Comparison of ENCODE assay signal across 31 cellular contexts in the genomic region with DNA sequence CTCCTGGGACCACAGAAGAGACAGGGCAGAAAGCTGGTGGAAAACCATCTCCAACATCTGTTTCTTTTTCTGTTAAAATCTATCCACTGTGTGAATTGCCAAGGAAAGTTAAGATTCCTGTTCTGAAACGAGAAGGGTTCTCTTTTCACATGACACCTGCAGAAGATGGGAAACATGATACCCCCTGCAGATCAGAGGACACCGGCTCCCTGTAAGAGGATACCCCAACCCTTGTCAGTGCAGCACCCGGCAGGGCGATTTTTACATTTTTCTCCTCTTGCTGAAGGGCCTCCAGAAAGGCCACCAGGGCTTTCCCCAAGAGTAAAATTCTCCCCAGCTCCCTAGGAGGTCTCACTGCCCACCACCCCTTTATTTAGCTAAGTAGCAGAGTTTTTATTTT. TPM values are rescaled to one million over a fixed set of nuclear protein-coding genes. Genes with fewer than 3 reads are reported as not detected.
"Had no signal": no experiment of that assay in that cellular context is flagged by ENCODE, and none has a peak within 500 bp of the region (broad histone marks: within the 10 kb centered on the region; RNA-seq: fewer than 3 reads in every experiment).

No MANE protein-coding gene starts in this region.

- H3K27ac ChIP-seq: brain microvascular endothelial cell, coronary artery, dorsolateral prefrontal cortex, heart left ventricle had no signal

- H3K36me3 Mint-ChIP-seq: activated CD4-positive, alpha-beta memory T cell treated with anti-CD3 and anti-CD28 coated beads for 36 hours; activated CD8-positive, alpha-beta memory T cell treated with anti-CD3 and anti-CD28 coated beads, Interleukin-2, amount 10 ng/mL, durations not matched to agents 7 days and 5 days; activated naive CD4-positive, alpha-beta T cell treated with anti-CD3 and anti-CD28 coated beads, Interleukin-2, amount 10 ng/mL, durations not matched to agents 7 days and 5 days; activated naive CD8-positive, alpha-beta T cell had no signal

- H3K4me3 Mint-ChIP-seq: activated CD4-positive, alpha-beta memory T cell treated with anti-CD3 and anti-CD28 coated beads for 36 hours; activated CD4-positive, alpha-beta T cell treated with anti-CD3 and anti-CD28 coated beads for 36 hours; activated CD4-positive, alpha-beta T cell treated with anti-CD3 and anti-CD28 coated beads, Interleukin-2, amount 10 ng/mL, durations not matched to agents 24 days and 14 days; activated CD8-positive, alpha-beta memory T cell treated with anti-CD3 and anti-CD28 coated beads, Interleukin-2, amount 10 ng/mL, durations not matched to agents 7 days and 5 days; activated CD8-positive, alpha-beta T cell treated with anti-CD3 and anti-CD28 coated beads, Interleukin-2, amount 10 ng/mL, durations not matched to agents 7 days and 5 days; activated naive CD4-positive, alpha-beta T cell treated with anti-CD3 and anti-CD28 coated beads, Interleukin-2, amount 10 ng/mL, durations not matched to agents 7 days and 5 days; activated naive CD8-positive, alpha-beta T cell; activated T-helper 1 cell treated with anti-CD3 and anti-CD28 coated beads, Interleukin-12 subunit alpha, Interleukin-12 subunit beta, Interleukin-2, Interleukin-4 antibody, amounts not matched to agents 30 ng/mL and 10 ng/mL and 1 ng/mL, durations not matched to agents 14 hours and 24 hours and 36 hours; central memory CD8-positive, alpha-beta T cell; dendritic cell treated with granulocyte-macrophage colony-stimulating factor and Interleukin-4, amounts not matched to agents 40 ng/mL and 50 ng/mL, for 4 days; endodermal cell had no signal

- H3K36me3 ChIP-seq: brain microvascular endothelial cell, heart left ventricle had no signal

- H3K4me1 Mint-ChIP-seq: activated CD4-positive, alpha-beta T cell treated with anti-CD3 and anti-CD28 coated beads for 36 hours; activated CD4-positive, alpha-beta T cell treated with anti-CD3 and anti-CD28 coated beads, Interleukin-2, amount 10 ng/mL, durations not matched to agents 24 days and 14 days; activated CD8-positive, alpha-beta memory T cell treated with anti-CD3 and anti-CD28 coated beads, Interleukin-2, amount 10 ng/mL, durations not matched to agents 7 days and 5 days; activated naive CD4-positive, alpha-beta T cell treated with anti-CD3 and anti-CD28 coated beads, Interleukin-2, amount 10 ng/mL, durations not matched to agents 7 days and 5 days; central memory CD8-positive, alpha-beta T cell had no signal

- H3K27me3 Mint-ChIP-seq: activated CD4-positive, alpha-beta T cell treated with anti-CD3 and anti-CD28 coated beads for 36 hours had no signal

- ATAC-seq: activated CD4-positive, alpha-beta T cell treated with anti-CD3 and anti-CD28 coated beads for 36 hours; activated CD8-positive, alpha-beta memory T cell treated with anti-CD3 and anti-CD28 coated beads, Interleukin-2, amount 10 ng/mL, durations not matched to agents 7 days and 5 days; activated CD8-positive, alpha-beta T cell treated with anti-CD3 and anti-CD28 coated beads, Interleukin-2, amount 10 ng/mL, durations not matched to agents 7 days and 5 days; esophagus mucosa had no signal

- H3K27ac Mint-ChIP-seq: activated CD4-positive, alpha-beta memory T cell treated with anti-CD3 and anti-CD28 coated beads for 36 hours; activated CD4-positive, alpha-beta T cell treated with anti-CD3 and anti-CD28 coated beads for 36 hours; activated CD4-positive, alpha-beta T cell treated with anti-CD3 and anti-CD28 coated beads, Interleukin-2, amount 10 ng/mL, durations not matched to agents 24 days and 14 days; activated CD8-positive, alpha-beta memory T cell treated with anti-CD3 and anti-CD28 coated beads, Interleukin-2, amount 10 ng/mL, durations not matched to agents 7 days and 5 days; activated CD8-positive, alpha-beta T cell treated with anti-CD3 and anti-CD28 coated beads, Interleukin-2, amount 10 ng/mL, durations not matched to agents 7 days and 5 days; activated naive CD4-positive, alpha-beta T cell treated with anti-CD3 and anti-CD28 coated beads, Interleukin-2, amount 10 ng/mL, durations not matched to agents 7 days and 5 days; activated naive CD8-positive, alpha-beta T cell; activated T-helper 1 cell treated with anti-CD3 and anti-CD28 coated beads, Interleukin-12 subunit alpha, Interleukin-12 subunit beta, Interleukin-2, Interleukin-4 antibody, amounts not matched to agents 30 ng/mL and 10 ng/mL and 1 ng/mL, durations not matched to agents 14 hours and 24 hours and 36 hours; activated T-helper 2 cell treated with anti-CD3 and anti-CD28 coated beads, Interferon-gamma antibody, Interleukin-2, Interleukin-4, amounts not matched to agents 10 μg/mL and 5 μg/mL and 100 μg/mL, durations not matched to agents 14 hours and 24 hours and 36 hours; dendritic cell treated with granulocyte-macrophage colony-stimulating factor and Interleukin-4, amounts not matched to agents 40 ng/mL and 50 ng/mL, for 4 days; endodermal cell had no signal

- H3K9me3 Mint-ChIP-seq: activated CD4-positive, alpha-beta memory T cell treated with anti-CD3 and anti-CD28 coated beads for 36 hours; activated CD4-positive, alpha-beta T cell treated with anti-CD3 and anti-CD28 coated beads, Interleukin-2, amount 10 ng/mL, durations not matched to agents 24 days and 14 days; activated naive CD4-positive, alpha-beta T cell treated with anti-CD3 and anti-CD28 coated beads, Interleukin-2, amount 10 ng/mL, durations not matched to agents 7 days and 5 days; activated T-helper 1 cell treated with anti-CD3 and anti-CD28 coated beads, Interleukin-12 subunit alpha, Interleukin-12 subunit beta, Interleukin-2, Interleukin-4 antibody, amounts not matched to agents 30 ng/mL and 10 ng/mL and 1 ng/mL, durations not matched to agents 14 hours and 24 hours and 36 hours; activated T-helper 2 cell treated with anti-CD3 and anti-CD28 coated beads, Interferon-gamma antibody, Interleukin-2, Interleukin-4, amounts not matched to agents 10 μg/mL and 5 μg/mL and 100 μg/mL, durations not matched to agents 14 hours and 24 hours and 36 hours; central memory CD8-positive, alpha-beta T cell; dendritic cell treated with granulocyte-macrophage colony-stimulating factor and Interleukin-4, amounts not matched to agents 40 ng/mL and 50 ng/mL, for 4 days; endodermal cell had no signal

- H3K4me3 ChIP-seq: coronary artery, dorsolateral prefrontal cortex, heart left ventricle had no signal

- DNase-seq: activated CD4-positive, alpha-beta memory T cell treated with anti-CD3 and anti-CD28 coated beads for 36 hours; activated CD4-positive, alpha-beta T cell treated with anti-CD3 and anti-CD28 coated beads for 36 hours; activated CD4-positive, alpha-beta T cell treated with anti-CD3 and anti-CD28 coated beads, Interleukin-2, amount 10 ng/mL, durations not matched to agents 24 days and 14 days; activated CD4-positive, CD25-positive, alpha-beta regulatory T cell; activated CD4-positive, CD25-positive, alpha-beta regulatory T cell treated with anti-CD3 and anti-CD28 coated beads, Interleukin-2, amount 50 U/mL, for 72 hours; activated CD8-positive, alpha-beta memory T cell treated with anti-CD3 and anti-CD28 coated beads, Interleukin-2, amount 10 ng/mL, durations not matched to agents 7 days and 5 days; activated CD8-positive, alpha-beta memory T cell treated with anti-CD3 and anti-CD28 coated beads, Interleukin-2, amount 50 U/mL, for 4 hours; activated CD8-positive, alpha-beta T cell treated with anti-CD3 and anti-CD28 coated beads, Interleukin-2, amount 10 ng/mL, durations not matched to agents 7 days and 5 days; activated effector memory CD4-positive, alpha-beta T cell treated with anti-CD3 and anti-CD28 coated beads, Interleukin-2, amount 50 U/mL, for 16 hours; activated naive CD4-positive, alpha-beta T cell; activated naive CD4-positive, alpha-beta T cell treated with anti-CD3 and anti-CD28 coated beads, Interleukin-2, amount 10 ng/mL, durations not matched to agents 7 days and 5 days; activated T-cell treated with anti-CD3 and anti-CD28 coated beads, Interleukin-2, amount 50 U/mL, for 1 hour; activated T-cell treated with anti-CD3 and anti-CD28 coated beads, Interleukin-2, amount 50 U/mL, for 48 hours; amniotic stem cell; anterior cingulate cortex; brain microvascular endothelial cell; dorsolateral prefrontal cortex; effector memory CD4-positive, alpha-beta T cell; endodermal cell; foreskin fibroblast; glutamatergic neuron; heart left ventricle; T-helper 2 cell had no signal

- H3K27me3 ChIP-seq: brain microvascular endothelial cell, dorsolateral prefrontal cortex, heart left ventricle had no signal

- H3K9me3 ChIP-seq: heart left ventricle had no signal

RNA-seq across cellular contexts. Expression of a gene that starts 48.2 kb away (rescaled TPM):
- total RNA-seq: bronchial epithelial cell, endodermal cell had no signal
